In genomic region chr12:89352242-89352491, GRCh38 we compare ENCODE assay signal across 7 cellular contexts. TPM values are rescaled to one million over a fixed set of nuclear protein-coding genes. Genes with fewer than 3 reads are reported as not detected.
DNase-seq lines count a peak whose midpoint lies in the region; ATAC-seq, FAIRE-seq and TF ChIP-seq lines count a peak whose summit lies in the region.

No MANE protein-coding gene starts in this region.

- peak overlapping the region; percentile 99 for H3K27ac ChIP-seq in RWPE2 (ENCODE audit: poor library complexity, severe bottlenecking)

- peaks cover 49% of the 10 kb centered on the region for H3K36me3 ChIP-seq in RWPE2 (ENCODE audit: low read depth)

- H3K9me3 ChIP-seq in RWPE2 (ENCODE audit: severe bottlenecking) = no peaks in the 10 kb centered on the region

- TF ChIP-seq CTCF in RWPE2 (IDR thresholded peaks at IDR 0.05; ENCODE audit: poor library complexity, severe bottlenecking) (no peak), fibroblast of the aortic adventitia (IDR thresholded peaks at IDR 0.05; ENCODE audit: insufficient read depth, low read length) (no peak)

- ATAC-seq in RWPE2 (ENCODE audit: low read depth) (no peak), left lobe of liver (no peak), GM18868 (IDR thresholded peaks at IDR 0.05; ENCODE audit: unreplicated experiment) (no peak)

- DNase-seq in H54 (ENCODE audit: insufficient read length, low spot score) (no peak), RWPE2 (ENCODE audit: low spot score) (no peak), fibroblast of the aortic adventitia (ENCODE audit: low read depth) (no peak), skeletal muscle cell (ENCODE audit: low read depth) (no peak), NOMO-1 treated with dmso at 0.1 percent for 144 hours (lab: John Stamatoyannopoulos, UW; ENCODE audit: unreplicated experiment) (no peak), left lobe of liver (ENCODE audit: low spot score) (no peak)

- TF ChIP-seq POLR2A in H54 (IDR thresholded peaks at IDR 0.05; ENCODE audit: low read depth, low read length) = peak; percentile 72

- FAIRE-seq in H54 (lab: Jason Lieb, UNC) = no peak

- H3K27me3 ChIP-seq in RWPE2 (ENCODE audit: insufficient read depth, poor library complexity, severe bottlenecking) = no peaks in the 10 kb centered on the region

- H3K4me1 ChIP-seq in RWPE2 (ENCODE audit: insufficient read depth, poor library complexity, severe bottlenecking) = peaks cover 32% of the 10 kb centered on the region

- peak overlapping the region; percentile 78 for H3K4me3 ChIP-seq in RWPE2 (ENCODE audit: severe bottlenecking)
- peak overlapping the region; percentile 91 for H3K4me3 ChIP-seq in fibroblast of the aortic adventitia (ENCODE audit: low read depth, low read length)
- H3K4me3 ChIP-seq in skeletal muscle cell (ENCODE audit: low read depth, low read length) = peak overlapping the region; percentile 87

RNA-seq across cellular contexts. Expression of gene DUSP6, which starts 0.1 kb away (rescaled TPM):
- total RNA-seq in fibroblast of the aortic adventitia (ENCODE audit: low replicate concordance) (17.1 and 33.9 TPM in 2 replicates), left lobe of liver (31.5 TPM)
